Comparison of ENCODE assay signal across 21 cellular contexts in genomic region chr16:12210925-12211869, GRCh38.
A peak's percentile ranks its signal among the peaks of the same experiment; 100 is the strongest.
DNase-seq lines count a peak whose midpoint lies in the region; ATAC-seq, FAIRE-seq and TF ChIP-seq lines count a peak whose summit lies in the region.
"Had no signal": no experiment of that assay in that cellular context is flagged by ENCODE, and none has a peak within 500 bp of the region (broad histone marks: within the 10 kb centered on the region; RNA-seq: fewer than 3 reads in every experiment).

No MANE protein-coding gene starts in this region.

- peak overlapping the region; percentile 8 for H3K27ac Mint-ChIP-seq in memory B cell
- H3K27ac Mint-ChIP-seq in naive thymus-derived CD4-positive, alpha-beta T cell, result peak overlapping the region in 1 of 9 donors; percentile 59
- H3K27ac Mint-ChIP-seq: GM23338 had no signal

- H3K4me2 ChIP-seq in A549, result peak overlapping the region; percentile 34; the same call in 2 of the 3 replicates
- peak overlapping the region; percentile 11 for H3K4me2 ChIP-seq in hepatocyte
- H3K4me2 ChIP-seq: GM23338, KMS-11, PC-9 had no signal

- H3K4me3 Mint-ChIP-seq in memory B cell, result no peak overlapping the region
- no peak overlapping the region for H3K4me3 Mint-ChIP-seq in naive thymus-derived CD4-positive, alpha-beta T cell
- H3K4me3 Mint-ChIP-seq: GM23338 had no signal

- H2AFZ ChIP-seq in hepatocyte, result no peak overlapping the region
- H2AFZ ChIP-seq: GM23338, PC-9 had no signal

- H3K9me2 ChIP-seq in hepatocyte (replicated peaks; ENCODE audit: insufficient read depth), result no peaks in the 10 kb centered on the region

- 60% methylated on average over 8 of the region's 8 CpGs for WGBS in A549 (ENCODE audit: missing lambda C conversion rate)
- 76% methylated on average over 8 of the region's 8 CpGs for WGBS in hepatocyte (ENCODE audit: low lambda C conversion rate, missing lambda C conversion rate)

- H3K4me1 ChIP-seq in A549 (peaks cover 13% of the 10 kb centered on the region), hepatocyte (ENCODE audit: insufficient read depth) (no peaks in the 10 kb centered on the region)
- H3K4me1 ChIP-seq in naive thymus-derived CD4-positive, alpha-beta T cell (ENCODE audit: control insufficient read depth in 2 of 2, insufficient read depth in 2 of 2, low read length in 2 of 2), result no peaks in the 10 kb centered on the region
- H3K4me1 ChIP-seq: BE2C, HAP-1, SJCRH30 had no signal

- CTCF ChIA-PET in A549 (lab: Yijun Ruan, JAX), result interaction anchor here (0.6 to 1.8 kb wide), 2 partner anchors 17 to 83 kb away, joined by 3 to 5 read pairs; no protein-coding TSS in a partner anchor
- CTCF ChIA-PET in naive thymus-derived CD4-positive, alpha-beta T cell (lab: Charles Lee), result no interaction called here

- TF ChIP-seq EP300 in A549 (IDR thresholded peaks at IDR 0.05), result no peak

- POLR2A ChIA-PET in A549 (lab: Yijun Ruan, JAX), result no interaction called here
- POLR2A ChIA-PET in naive thymus-derived CD4-positive, alpha-beta T cell (lab: Charles Lee), result no interaction called here

- H3K4me3 ChIP-seq in A549, result no peak overlapping the region
- no peak overlapping the region for H3K4me3 ChIP-seq in hepatocyte
- H3K4me3 ChIP-seq in naive thymus-derived CD4-positive, alpha-beta T cell (ENCODE audit: low read length), result no peak overlapping the region
- H3K4me3 ChIP-seq: GM23338, HAP-1, PC-9, SJCRH30 had no signal

- H3K36me3 Mint-ChIP-seq in memory B cell, result peaks cover 49% of the 10 kb centered on the region
- H3K36me3 Mint-ChIP-seq in naive thymus-derived CD4-positive, alpha-beta T cell, result peaks cover 0 to 70% (median 37%) of the 10 kb centered on the region in 5 donors

- no peak overlapping the region for H3K27ac ChIP-seq in A549
- H3K27ac ChIP-seq in hepatocyte, result peak overlapping the region; percentile 79
- H3K27ac ChIP-seq in naive thymus-derived CD4-positive, alpha-beta T cell (ENCODE audit: low read depth, low read length), result no peak overlapping the region
- H3K27ac ChIP-seq: HL-60, KMS-11, PC-9, SJCRH30 had no signal

- no peak for TF ChIP-seq RAD21 in A549 (conservative IDR thresholded peaks at IDR 0.05 in 1 of 2, IDR thresholded peaks at IDR 0.05 in 1 of 2)

- H3K9me3 ChIP-seq in A549, result no peaks in the 10 kb centered on the region
- no peaks in the 10 kb centered on the region for H3K9me3 ChIP-seq in hepatocyte (ENCODE audit: low read depth)
- H3K9me3 ChIP-seq in naive thymus-derived CD4-positive, alpha-beta T cell (ENCODE audit: control insufficient read depth in 2 of 3, low read length in 3 of 3), result no peaks in the 10 kb centered on the region
- H3K9me3 ChIP-seq: BE2C, HAP-1, SJCRH30 had no signal

- ATAC-seq in A549 (no peak), memory B cell (ENCODE audit: low read depth) (no peak), GM19328 (IDR thresholded peaks at IDR 0.05; ENCODE audit: unreplicated experiment) (no peak)
- no peak for ATAC-seq in naive thymus-derived CD4-positive, alpha-beta T cell
- ATAC-seq: GM23338 had no signal

- no peak for TF ChIP-seq POLR2A in A549 (IDR thresholded peaks at IDR 0.05; ENCODE audit: low read length)

- FAIRE-seq in A549 (lab: Jason Lieb, UNC), result no peak

- DNase-seq in A549 (ENCODE audit: low read depth in 1 of 2, low spot score in 1 of 2), result no peak
- DNase-seq in HuH-7.5 (ENCODE audit: low spot score), result peak; percentile 41
- peak; percentile 38 for DNase-seq in hepatocyte (ENCODE audit: low spot score)
- DNase-seq in memory B cell (ENCODE audit: low spot score in 2 of 2), result no peak
- DNase-seq in SHP77 treated with DMSO at 0.1 percent for 48 hours (lab: John Stamatoyannopoulos, UW), result no peak
- no peak for DNase-seq in naive thymus-derived CD4-positive, alpha-beta T cell
- DNase-seq in NCI-H2196 treated with DMSO at 0.1 percent for 48 hours (lab: John Stamatoyannopoulos, UW; ENCODE audit: unreplicated experiment), result no peak
- DNase-seq: BE2C, DMS79, IMR-90, NCI-H1105, NCI-H146, NCI-H2171, NCI-H524 treated with DMSO at 0.1 percent for 48 hours, PC-9, SJCRH30 had no signal

- no peaks in the 10 kb centered on the region for H3K36me3 ChIP-seq in hepatocyte (replicated peaks; ENCODE audit: insufficient read depth, low read depth)
- peaks cover 0 to 14% (median 0%) of the 10 kb centered on the region in 3 experiments for H3K36me3 ChIP-seq in naive thymus-derived CD4-positive, alpha-beta T cell (ENCODE audit: control insufficient read depth in 2 of 3, insufficient read depth in 3 of 3, low read length in 3 of 3)
- H3K36me3 ChIP-seq: BE2C, HAP-1, SJCRH30 had no signal

- intact Hi-C loops in naive thymus-derived CD4-positive, alpha-beta T cell (cut with micrococcal nuclease), result no loop called here

- H3K27me3 Mint-ChIP-seq in memory B cell, result no peaks in the 10 kb centered on the region
- no peaks in the 10 kb centered on the region for H3K27me3 Mint-ChIP-seq in naive thymus-derived CD4-positive, alpha-beta T cell

- no peaks in the 10 kb centered on the region for H3K79me2 ChIP-seq in hepatocyte

- H3K9me3 Mint-ChIP-seq in memory B cell, result no peaks in the 10 kb centered on the region
- peaks cover 0 to 3% (median 0%) of the 10 kb centered on the region in 11 donors for H3K9me3 Mint-ChIP-seq in naive thymus-derived CD4-positive, alpha-beta T cell
- H3K9me3 Mint-ChIP-seq: GM23338 had no signal

- H3K27me3 ChIP-seq in hepatocyte, result no peaks in the 10 kb centered on the region
- no peaks in the 10 kb centered on the region for H3K27me3 ChIP-seq in naive thymus-derived CD4-positive, alpha-beta T cell (ENCODE audit: control insufficient read depth in 2 of 2, insufficient read depth in 2 of 2, low read length in 2 of 2)
- H3K27me3 ChIP-seq: BE2C, SJCRH30 had no signal

- TF ChIP-seq CTCF in A549 (IDR thresholded peaks at IDR 0.05) (no peak), hepatocyte (IDR thresholded peaks at IDR 0.05; ENCODE audit: poor library complexity) (no peak)

- H4K20me1 ChIP-seq in hepatocyte (ENCODE audit: insufficient read depth, poor library complexity, severe bottlenecking), result no peaks in the 10 kb centered on the region

- peaks cover 6% of the 10 kb centered on the region for H3K4me1 Mint-ChIP-seq in memory B cell
- H3K4me1 Mint-ChIP-seq in naive thymus-derived CD4-positive, alpha-beta T cell, result peaks cover 0 to 7% (median 0%) of the 10 kb centered on the region in 7 donors

TF ChIP-seq in A549, 52 proteins besides CTCF, POLR2A, EP300 and RAD21:
- TF ChIP-seq TFCP2L1 (CRISPR knock-in tag; IDR thresholded peaks at IDR 0.05), result no peak
- no peak for TF ChIP-seq E2F6 (IDR thresholded peaks at IDR 0.05; ENCODE audit: borderline replicate concordance, low read depth)
- TF ChIP-seq ATOH8 (CRISPR knock-in tag; IDR thresholded peaks at IDR 0.05; ENCODE audit: low read depth), result no peak
- TF ChIP-seq, protein P1, sequence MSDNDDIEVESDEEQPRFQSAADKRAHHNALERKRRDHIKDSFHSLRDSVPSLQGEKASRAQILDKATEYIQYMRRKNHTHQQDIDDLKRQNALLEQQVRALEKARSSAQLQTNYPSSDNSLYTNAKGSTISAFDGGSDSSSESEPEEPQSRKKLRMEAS (IDR thresholded peaks at IDR 0.05), result no peak
- TF ChIP-seq HDAC2 (IDR thresholded peaks at IDR 0.05), result no peak
TF ChIP-seq in A549: peak in this region for 0.

Comparison
In these comparisons a context has a peak if more than half of its experiments do, and no peak if none do; other contexts are left out.
1. DNase-seq: peak in HuH-7.5 (single experiment) and hepatocyte (single experiment); none in A549 (0 of 2), memory B cell (0 of 2), SHP77 treated with DMSO at 0.1 percent for 48 hours (single experiment), naive thymus-derived CD4-positive, alpha-beta T cell (0 of 9) and NCI-H2196 treated with DMSO at 0.1 percent for 48 hours (single experiment).